16 cellular contexts compared by ENCODE assay signal in the genomic region with DNA sequence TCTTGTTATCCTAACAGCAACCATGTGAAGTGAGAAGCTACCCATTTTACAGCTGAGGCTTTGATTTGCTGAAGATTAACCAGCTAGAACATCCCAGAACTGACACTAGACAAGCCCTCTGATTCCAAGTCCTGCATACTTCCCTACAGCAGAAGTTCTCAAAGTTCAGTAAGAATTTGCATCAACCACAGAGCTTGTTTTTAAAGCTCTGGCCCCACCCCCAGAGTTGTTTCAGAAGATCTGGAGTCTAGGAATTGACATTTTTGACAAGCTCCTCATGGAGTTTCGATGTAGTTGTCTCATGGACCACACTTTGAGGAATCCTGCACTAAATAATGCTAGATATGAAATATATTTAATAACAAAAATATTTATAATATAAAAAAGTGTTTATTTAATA.
"Had no signal": no experiment of that assay in that cellular context is flagged by ENCODE, and none has a peak within 500 bp of the region (broad histone marks: within the 10 kb centered on the region; RNA-seq: fewer than 3 reads in every experiment).

No MANE protein-coding gene starts in this region.

- H3K27ac ChIP-seq: dorsolateral prefrontal cortex, left ventricle myocardium inferior, stomach, thoracic aorta had no signal

- H3K4me3 ChIP-seq: left ventricle myocardium inferior, lung, stomach, thoracic aorta had no signal

- H3K36me3 ChIP-seq: left ventricle myocardium inferior, stomach, thoracic aorta had no signal

- DNase-seq: central memory CD4-positive, alpha-beta T cell; cortex of kidney; dorsolateral prefrontal cortex; effector CD8-positive, alpha-beta T cell; left ventricle myocardium inferior; mesendoderm; naive B cell; right cardiac atrium; small intestine; stimulated activated CD4-positive, alpha-beta T cell treated with anti-CD3 and anti-CD28 coated beads, Interleukin-12 subunit alpha, Interleukin-12 subunit beta, amount 100 ng/mL, for 4 hours; stimulated activated naive CD4-positive, alpha-beta T cell; stomach; substantia nigra; trophoblast cell had no signal

- ATAC-seq: right cardiac atrium had no signal
